Comparison of ENCODE assay signal across 22 cellular contexts in the genomic region with DNA sequence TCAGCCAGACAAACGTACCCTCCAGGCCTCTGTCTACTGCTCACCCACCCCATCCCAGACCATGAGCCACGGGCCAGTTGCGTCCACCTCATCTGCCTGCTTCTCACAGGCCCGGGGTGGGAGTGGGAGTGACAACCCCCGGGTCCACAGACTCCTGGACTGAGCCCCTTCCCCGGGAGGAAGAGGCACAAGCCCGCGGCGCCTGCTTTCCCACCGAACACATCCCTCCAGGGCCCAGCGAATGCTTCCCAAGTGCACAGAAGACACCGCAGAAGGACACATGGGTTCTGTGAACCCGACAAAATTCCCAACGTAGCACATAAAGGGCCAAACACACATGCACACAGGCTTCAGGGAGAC. TPM values are rescaled to one million over a fixed set of nuclear protein-coding genes. Genes with fewer than 3 reads are reported as not detected.
A peak's percentile ranks its signal among the peaks of the same experiment; 100 is the strongest.
DNase-seq lines count a peak whose midpoint lies in the region; ATAC-seq and TF ChIP-seq lines count a peak whose summit lies in the region.
"Had no signal": no experiment of that assay in that cellular context is flagged by ENCODE, and none has a peak within 500 bp of the region (broad histone marks: within the 10 kb centered on the region; RNA-seq: fewer than 3 reads in every experiment).

No MANE protein-coding gene starts in this region.

- no peak for TF ChIP-seq CTCF in left ventricle myocardium inferior (IDR thresholded peaks at IDR 0.05; ENCODE audit: borderline replicate concordance)
- no peak for TF ChIP-seq CTCF in endodermal cell (conservative IDR thresholded peaks at IDR 0.05)
- no peak for TF ChIP-seq CTCF in osteoblast (IDR thresholded peaks at IDR 0.05; ENCODE audit: extremely low read depth, low read depth, low read length)
- no peak for TF ChIP-seq CTCF in upper lobe of left lung (IDR thresholded peaks at IDR 0.05)

- intact Hi-C loops in left ventricle myocardium inferior (cut with micrococcal nuclease) = no loop called here
- intact Hi-C loops in Right ventricle myocardium superior (cut with DNase I) = no loop called here

- H3K27ac Mint-ChIP-seq in endodermal cell = peak overlapping the region; percentile 26
- H3K27ac Mint-ChIP-seq: HFFc6 had no signal

- H3K27ac ChIP-seq in left ventricle myocardium inferior (replicated peaks) = peak overlapping the region; percentile 78
- H3K27ac ChIP-seq in endodermal cell (ENCODE audit: low read depth, low read length) = no peak overlapping the region
- no peak overlapping the region for H3K27ac ChIP-seq in osteoblast (ENCODE audit: low read depth, low read length)
- H3K27ac ChIP-seq in upper lobe of left lung = peak overlapping the region; percentile 83 to 91 (median 86)
- H3K27ac ChIP-seq: C4-2B, SJCRH30 had no signal

- H3K4me3 ChIP-seq in left ventricle myocardium inferior = peak overlapping the region; percentile 61
- no peak overlapping the region for H3K4me3 ChIP-seq in endodermal cell (ENCODE audit: low read length)
- no peak overlapping the region for H3K4me3 ChIP-seq in osteoblast (ENCODE audit: insufficient read depth, low read length)
- peak overlapping the region in 3 of 4 donors; percentile 48 to 60 (median 52) for H3K4me3 ChIP-seq in upper lobe of left lung
- H3K4me3 ChIP-seq: SJCRH30 had no signal

- no peak for DNase-seq in left ventricle myocardium inferior
- no peak for DNase-seq in Right ventricle myocardium superior
- no peak for DNase-seq in endodermal cell
- peak; percentile 82 for DNase-seq in osteoblast (ENCODE audit: insufficient read length, low spot score, missing footprints)
- DNase-seq in upper lobe of left lung = no peak
- no peak for DNase-seq in mucosa of gallbladder (ENCODE audit: low spot score)
- DNase-seq in cortex of kidney (lab: John Stamatoyannopoulos, UW) = no peak
- DNase-seq: DMS 273 treated with DMSO at 0.1 percent for 48 hours, GDM1, GOT3, HFFc6, IMR-90, Karpas-422, NCI-H1105, NCI-H1694, NCI-H2107, NCI-H226, NCI-H526, RPMI8226, SJCRH30 had no signal

- peaks cover 28% of the 10 kb centered on the region for H3K4me1 ChIP-seq in left ventricle myocardium inferior
- H3K4me1 ChIP-seq in endodermal cell (ENCODE audit: control insufficient read depth, insufficient read depth, low read length) = no peaks in the 10 kb centered on the region
- no peaks in the 10 kb centered on the region for H3K4me1 ChIP-seq in osteoblast (ENCODE audit: insufficient read depth, low read length)
- H3K4me1 ChIP-seq in upper lobe of left lung = peaks cover 8 to 22% (median 17%) of the 10 kb centered on the region in 4 donors
- H3K4me1 ChIP-seq: SJCRH30 had no signal

- H3K27me3 ChIP-seq in left ventricle myocardium inferior (ENCODE audit: low read depth) = no peaks in the 10 kb centered on the region
- no peaks in the 10 kb centered on the region for H3K27me3 ChIP-seq in endodermal cell (ENCODE audit: control insufficient read depth, insufficient read depth, low read length, poor library complexity, severe bottlenecking)
- H3K27me3 ChIP-seq in osteoblast (ENCODE audit: insufficient read depth, low read length) = no peaks in the 10 kb centered on the region
- no peaks in the 10 kb centered on the region for H3K27me3 ChIP-seq in upper lobe of left lung
- H3K27me3 ChIP-seq: SJCRH30 had no signal

- H2AFZ ChIP-seq in osteoblast (ENCODE audit: low read length) = no peak overlapping the region

- TF ChIP-seq EP300 in upper lobe of left lung (IDR thresholded peaks at IDR 0.05) = no peak

- TF ChIP-seq POLR2A in upper lobe of left lung (IDR thresholded peaks at IDR 0.05) = no peak

- no peaks in the 10 kb centered on the region for H3K27me3 Mint-ChIP-seq in endodermal cell (ENCODE audit: insufficient read depth)

- no peaks in the 10 kb centered on the region for H3K9me3 Mint-ChIP-seq in endodermal cell
- H3K9me3 Mint-ChIP-seq: HFFc6 had no signal

- peaks cover 34% of the 10 kb centered on the region for H3K79me2 ChIP-seq in osteoblast (ENCODE audit: insufficient read depth, low read length)

- WGBS in endodermal cell (ENCODE audit: insufficient coverage in 1 of 2, insufficient read length in 1 of 2), 2 experiments = 96 to 99% methylated on average over 11 to 14 of the region's 14 CpGs
- 75 to 78% methylated on average over 11 to 14 of the region's 14 CpGs for WGBS in upper lobe of left lung, 2 donors

- H3K9me3 ChIP-seq in left ventricle myocardium inferior (replicated peaks) (no peaks in the 10 kb centered on the region), endodermal cell (ENCODE audit: control insufficient read depth, low read length) (no peaks in the 10 kb centered on the region), osteoblast (ENCODE audit: low read depth, low read length) (no peaks in the 10 kb centered on the region), upper lobe of left lung (no peaks in the 10 kb centered on the region)
- H3K9me3 ChIP-seq: SJCRH30 had no signal

- no peak for ATAC-seq in Right ventricle myocardium superior (ENCODE audit: poor library complexity)
- ATAC-seq in upper lobe of left lung (ENCODE audit: low FRiP score in 2 of 2) = no peak
- no peak for ATAC-seq in HG02623 (IDR thresholded peaks at IDR 0.05; ENCODE audit: unreplicated experiment)

- peaks cover 53% of the 10 kb centered on the region for H3K36me3 Mint-ChIP-seq in endodermal cell (ENCODE audit: low read depth)

- peaks cover 36% of the 10 kb centered on the region for H4K20me1 ChIP-seq in osteoblast (ENCODE audit: insufficient read depth, low read length)

- H3K4me1 Mint-ChIP-seq in endodermal cell = peaks cover 5% of the 10 kb centered on the region

- H3K36me3 ChIP-seq in left ventricle myocardium inferior = peaks cover 75% of the 10 kb centered on the region
- H3K36me3 ChIP-seq in endodermal cell (ENCODE audit: control insufficient read depth, insufficient read depth, low read length) = peaks cover 48% of the 10 kb centered on the region
- peaks cover 26% of the 10 kb centered on the region for H3K36me3 ChIP-seq in osteoblast (ENCODE audit: insufficient read depth, low read length)
- peaks cover 19 to 80% (median 63%) of the 10 kb centered on the region in 4 donors for H3K36me3 ChIP-seq in upper lobe of left lung

- H3K4me2 ChIP-seq in osteoblast (ENCODE audit: insufficient read depth, low read length) = no peak overlapping the region

- H3K9ac ChIP-seq in endodermal cell (ENCODE audit: extremely low read depth, low read length, poor library complexity, severe bottlenecking) = no peak overlapping the region

- H3K4me3 Mint-ChIP-seq in endodermal cell = no peak overlapping the region
- H3K4me3 Mint-ChIP-seq: HFFc6 had no signal

RNA-seq across cellular contexts. Expression of a gene that starts 18.0 kb away (rescaled TPM):
- not detected for total RNA-seq in left ventricle myocardium inferior
- 0.56 TPM for total RNA-seq in Right ventricle myocardium superior
- total RNA-seq in endodermal cell = 10 to 100 TPM; 49.9 to 56.9 TPM
- 5.0 TPM for polyA plus RNA-seq in endodermal cell (2013, experiment 1 of 2)
- polyA plus RNA-seq in endodermal cell (2013, experiment 2 of 2) = 5.8 TPM
- 1.1 and 1.5 TPM in 2 replicates for total RNA-seq in osteoblast
- 10 to 100 TPM in 4 of 6 donors, 1 to 10 TPM in 2; 7.1 to 50.1 (median 16.7) TPM for total RNA-seq in upper lobe of left lung
- 224 TPM for total RNA-seq in mucosa of gallbladder

RNA-seq across cellular contexts. Expression of a gene that starts 35.4 kb away (rescaled TPM):
- total RNA-seq in left ventricle myocardium inferior = 15.9 TPM
- total RNA-seq in Right ventricle myocardium superior = 18.3 TPM
- 10 to 100 TPM; 50.5 to 51.3 TPM for total RNA-seq in endodermal cell
- polyA plus RNA-seq in endodermal cell (2013, experiment 1 of 2) = 42.8 TPM
- 45.0 TPM for polyA plus RNA-seq in endodermal cell (2013, experiment 2 of 2)
- total RNA-seq in osteoblast = 10.9 and 14.8 TPM in 2 replicates
- 10 to 100 TPM; 16.4 to 64.8 (median 31.7) TPM for total RNA-seq in upper lobe of left lung
- 27.9 TPM for total RNA-seq in mucosa of gallbladder

Comparison
In these comparisons a context has a peak if more than half of its experiments do, and no peak if none do; other contexts are left out.
1. H3K27ac ChIP-seq: peak in left ventricle myocardium inferior (single experiment) and upper lobe of left lung (4 of 4); none in endodermal cell (single experiment) and osteoblast (single experiment).
2. H3K4me3 ChIP-seq: peak in left ventricle myocardium inferior (single experiment) and upper lobe of left lung (3 of 4); none in endodermal cell (single experiment) and osteoblast (single experiment).